In the genomic region with DNA sequence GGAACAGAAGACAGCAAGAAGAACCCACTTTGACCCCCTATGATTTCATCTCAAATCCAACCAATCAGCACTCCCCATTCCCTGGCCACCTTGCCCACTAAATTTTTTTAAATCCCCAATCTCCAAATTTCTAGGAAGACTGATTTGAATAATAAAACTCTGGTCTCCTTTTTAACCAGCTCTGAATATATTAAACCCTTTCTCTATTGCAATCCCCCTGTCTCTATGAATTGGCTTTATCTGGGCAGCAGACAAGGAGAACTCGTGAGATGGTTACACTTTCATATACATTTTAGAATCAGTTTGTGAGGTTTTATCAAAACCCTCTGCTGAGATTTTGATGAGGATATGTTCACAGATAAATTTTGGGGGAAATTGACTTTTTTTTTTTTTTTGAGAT, we compare ENCODE assay signal across 27 cellular contexts.
"Had no signal": no experiment of that assay in that cellular context is flagged by ENCODE, and none has a peak within 500 bp of the region (broad histone marks: within the 10 kb centered on the region; RNA-seq: fewer than 3 reads in every experiment).

No MANE protein-coding gene starts in this region.

- ATAC-seq: esophagus mucosa; gastrocnemius medialis; heart right ventricle; left cardiac atrium; left lung; left ventricle myocardium superior; lower lobe of right lung; naive thymus-derived CD4-positive, alpha-beta T cell had no signal

- FAIRE-seq: colon, endometrium, islet of Langerhans, keratinocyte had no signal

- DNase-seq: dermis blood vessel endothelial cell; dorsolateral prefrontal cortex; effector CD4-positive, alpha-beta T cell; effector memory CD4-positive, alpha-beta T cell; erythroblast; esophagus squamous epithelium; foreskin fibroblast; foreskin melanocyte; gastrocnemius medialis; glutamatergic neuron; head of caudate nucleus; heart right ventricle; hippocampal formation; left cardiac atrium; left lung; left ventricle myocardium superior; lower lobe of right lung; mesenchymal stem cell; midbrain; naive thymus-derived CD4-positive, alpha-beta T cell had no signal

- H3K4me1 ChIP-seq: esophagus squamous epithelium, gastrocnemius medialis, heart right ventricle, left lung, lower lobe of right lung had no signal

- H3K4me3 Mint-ChIP-seq: naive thymus-derived CD4-positive, alpha-beta T cell had no signal

- H3K9me3 ChIP-seq: gastrocnemius medialis had no signal

- H3K4me1 Mint-ChIP-seq: naive thymus-derived CD4-positive, alpha-beta T cell had no signal

- H3K27ac ChIP-seq: coronary artery, dorsolateral prefrontal cortex, epithelial cell of prostate, esophagus squamous epithelium, gastrocnemius medialis, heart right ventricle, left lung, lower lobe of right lung had no signal

- H3K4me3 ChIP-seq: coronary artery, dorsolateral prefrontal cortex, esophagus squamous epithelium, gastrocnemius medialis, heart right ventricle, left lung, lower lobe of right lung had no signal

- H3K27ac Mint-ChIP-seq: naive thymus-derived CD4-positive, alpha-beta T cell had no signal

- H3K36me3 ChIP-seq: esophagus squamous epithelium, gastrocnemius medialis, heart right ventricle, left lung, lower lobe of right lung had no signal

- H3K27me3 ChIP-seq: dorsolateral prefrontal cortex, esophagus squamous epithelium, gastrocnemius medialis, heart right ventricle, left lung had no signal
